ENCODE assay signal across 10 cellular contexts in genomic region chr17:72388765-72389473, GRCh38.
A peak's percentile ranks its signal among the peaks of the same experiment; 100 is the strongest.
DNase-seq lines count a peak whose midpoint lies in the region; ATAC-seq and TF ChIP-seq lines count a peak whose summit lies in the region.
"Had no signal": no experiment of that assay in that cellular context is flagged by ENCODE, and none has a peak within 500 bp of the region (broad histone marks: within the 10 kb centered on the region; RNA-seq: fewer than 3 reads in every experiment).

No MANE protein-coding gene starts in this region.

- no peak overlapping the region for H3K27ac Mint-ChIP-seq in stimulated activated effector memory CD8-positive, alpha-beta T cell treated with anti-CD3 and anti-CD28 coated beads, Interleukin-12 subunit alpha, Interleukin-12 subunit beta, amount 100 ng/mL, for 72 hours

- TF ChIP-seq CTCF in astrocyte of the cerebellum (IDR thresholded peaks at IDR 0.05; ENCODE audit: low read depth, low read length, missing control alignments): peak; percentile 12

- in situ Hi-C loops in astrocyte of the cerebellum (cut with HindIII; ENCODE audit: low sequenced_read_pairs): no loop called here

- H3K9me3 Mint-ChIP-seq in stimulated activated effector memory CD8-positive, alpha-beta T cell treated with anti-CD3 and anti-CD28 coated beads, Interleukin-12 subunit alpha, Interleukin-12 subunit beta, amount 100 ng/mL, for 72 hours: no peaks in the 10 kb centered on the region

- DNase-seq in D341Med (ENCODE audit: low spot score) (peak; percentile 71), astrocyte of the cerebellum (ENCODE audit: low read depth) (no peak), RKO (ENCODE audit: low spot score) (no peak)
- DNase-seq in stimulated activated effector memory CD8-positive, alpha-beta T cell treated with anti-CD3 and anti-CD28 coated beads, Interleukin-12 subunit alpha, Interleukin-12 subunit beta, amount 100 ng/mL, for 72 hours (ENCODE audit: low spot score in 2 of 2): no peak
- DNase-seq: Right ventricle myocardium superior had no signal

- H3K4me3 Mint-ChIP-seq in stimulated activated effector memory CD8-positive, alpha-beta T cell treated with anti-CD3 and anti-CD28 coated beads, Interleukin-12 subunit alpha, Interleukin-12 subunit beta, amount 100 ng/mL, for 72 hours: no peak overlapping the region
- H3K4me3 Mint-ChIP-seq: brain had no signal

- ATAC-seq in GM19452 (IDR thresholded peaks at IDR 0.05; ENCODE audit: unreplicated experiment) (peak; percentile 63), HG03520 (IDR thresholded peaks at IDR 0.05; ENCODE audit: unreplicated experiment) (peak; percentile 63), GM21825 (IDR thresholded peaks at IDR 0.05; ENCODE audit: unreplicated experiment) (no peak), GM18511 (IDR thresholded peaks at IDR 0.05; ENCODE audit: unreplicated experiment) (no peak)
- no peak for ATAC-seq in stimulated activated effector memory CD8-positive, alpha-beta T cell treated with anti-CD3 and anti-CD28 coated beads, Interleukin-12 subunit alpha, Interleukin-12 subunit beta, amount 100 ng/mL, for 72 hours

- no peak overlapping the region for H3K4me3 ChIP-seq in astrocyte of the cerebellum (ENCODE audit: low read depth, low read length)

- H3K4me1 Mint-ChIP-seq in stimulated activated effector memory CD8-positive, alpha-beta T cell treated with anti-CD3 and anti-CD28 coated beads, Interleukin-12 subunit alpha, Interleukin-12 subunit beta, amount 100 ng/mL, for 72 hours: no peaks in the 10 kb centered on the region

- H3K36me3 Mint-ChIP-seq in stimulated activated effector memory CD8-positive, alpha-beta T cell treated with anti-CD3 and anti-CD28 coated beads, Interleukin-12 subunit alpha, Interleukin-12 subunit beta, amount 100 ng/mL, for 72 hours: no peaks in the 10 kb centered on the region
- H3K36me3 Mint-ChIP-seq: brain had no signal

Comparison
In these comparisons a context has a peak if more than half of its experiments do, and no peak if none do; other contexts are left out.
1. ATAC-seq: peak in GM19452 (single experiment) and HG03520 (single experiment); none in stimulated activated effector memory CD8-positive, alpha-beta T cell treated with anti-CD3 and anti-CD28 coated beads, Interleukin-12 subunit alpha, Interleukin-12 subunit beta, amount 100 ng/mL, for 72 hours (single experiment), GM21825 (single experiment) and GM18511 (single experiment).